ENCODE assay signal across 1 cellular context in the genomic region with DNA sequence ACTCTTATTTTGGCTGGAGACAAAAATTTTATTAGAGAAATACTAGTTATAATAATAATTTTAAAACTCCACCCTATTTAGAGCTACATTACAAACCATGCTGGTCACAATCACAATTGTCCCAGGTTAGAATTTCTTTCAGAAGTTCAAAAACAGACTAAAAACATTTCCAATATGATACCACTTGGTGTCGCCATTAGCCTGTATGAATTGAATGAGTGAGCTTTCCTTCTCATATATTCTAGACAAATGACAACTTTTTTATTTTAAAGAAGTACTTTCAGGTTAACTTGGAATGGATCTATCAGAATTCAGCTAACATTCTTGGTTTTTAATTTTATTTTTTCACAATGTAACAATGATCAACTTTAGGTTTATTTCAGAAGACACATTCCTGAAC.
TF ChIP-seq lines count a peak whose summit lies in the region.

No MANE protein-coding gene starts in this region.

TF ChIP-seq in IMR-90, 13 proteins besides CTCF, POLR2A, EP300 and RAD21 (continued from another document):
- TF ChIP-seq FOS (IDR thresholded peaks at IDR 0.05; ENCODE audit: low read depth, low read length) (no peak), MAFK (IDR thresholded peaks at IDR 0.05; ENCODE audit: low read depth, low read length) (no peak)
TF ChIP-seq in IMR-90: peak in this region for 1.
